ENCODE assay signal across 9 cellular contexts in the genomic region with DNA sequence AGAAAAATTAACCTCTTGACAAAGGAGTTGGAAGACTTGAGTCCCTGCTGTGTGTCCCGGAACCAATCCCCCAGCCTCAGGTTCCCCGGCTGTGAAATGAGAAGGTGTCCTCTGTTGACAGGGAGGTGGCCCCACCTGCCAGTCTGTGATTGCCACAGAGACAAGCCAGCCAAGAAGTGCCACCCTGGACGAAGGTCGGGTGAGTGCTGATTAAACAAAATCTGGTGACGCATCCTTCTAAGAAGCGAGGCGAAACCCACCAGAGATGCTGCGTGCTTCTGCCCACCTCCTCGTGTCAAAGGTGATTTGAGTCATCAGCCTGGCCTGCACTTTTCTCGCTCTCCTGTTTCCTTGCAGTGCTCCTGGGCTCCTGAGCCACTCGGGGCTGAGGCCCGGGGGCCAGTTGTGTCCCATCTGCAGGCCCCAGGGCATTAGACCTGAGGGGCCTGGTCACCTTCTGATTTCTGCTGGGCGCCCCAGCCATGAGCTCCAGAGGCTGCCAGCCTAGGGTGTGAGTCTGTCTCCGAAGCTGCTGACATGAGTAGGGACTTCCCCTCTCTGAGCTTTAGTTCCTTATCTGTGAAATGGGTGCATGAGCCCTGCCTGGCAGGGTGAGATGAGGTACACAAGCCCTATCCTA. TPM values are rescaled to one million over a fixed set of nuclear protein-coding genes. Genes with fewer than 3 reads are reported as not detected.
DNase-seq lines count a peak whose midpoint lies in the region; ATAC-seq and TF ChIP-seq lines count a peak whose summit lies in the region.
"Had no signal": no experiment of that assay in that cellular context is flagged by ENCODE, and none has a peak within 500 bp of the region (broad histone marks: within the 10 kb centered on the region; RNA-seq: fewer than 3 reads in every experiment).

No MANE protein-coding gene starts in this region.

- TF ChIP-seq CTCF in heart left ventricle (IDR thresholded peaks at IDR 0.05) (no peak), fibroblast of lung (conservative IDR thresholded peaks at IDR 0.05 in 1 of 2, IDR thresholded peaks at IDR 0.05 in 1 of 2; ENCODE audit: low read depth in 1 of 2, low read length in 2 of 2) (no peak)

- TF ChIP-seq POLR2A in heart left ventricle (IDR thresholded peaks at IDR 0.05) = no peak

- H3K27me3 ChIP-seq in heart left ventricle (no peaks in the 10 kb centered on the region), fibroblast of lung (ENCODE audit: control insufficient read depth, insufficient read depth, low read length) (no peaks in the 10 kb centered on the region)
- H3K27me3 ChIP-seq: pancreas had no signal

- H3K27ac ChIP-seq in heart left ventricle (peak overlapping the region in 10 of 12 donors; percentile 20 to 88 (median 41)), fibroblast of lung (ENCODE audit: insufficient read depth, low read length) (peak overlapping the region; percentile 94)

- H3K4me2 ChIP-seq in fibroblast of lung (ENCODE audit: extremely low read depth, insufficient read depth, low read length) = peak overlapping the region; percentile 51

- peak in 1 of 5 donors; percentile 60 for DNase-seq in heart left ventricle
- no peak for DNase-seq in Right ventricle myocardium inferior (ENCODE audit: missing footprints)
- DNase-seq in activated CD4-positive, alpha-beta T cell treated with anti-CD3 and anti-CD28 coated beads, Interleukin-2, amount 50 U/mL, for 24 hours (ENCODE audit: low read depth in 1 of 2, low spot score in 1 of 2) = peak; percentile 32 to 45
- DNase-seq in fibroblast of lung (ENCODE audit: low read depth in 2 of 2) = peak; percentile 89 to 96
- DNase-seq in stimulated activated CD4-positive, alpha-beta T cell treated with anti-CD3 and anti-CD28 coated beads, Interleukin-12 subunit alpha, Interleukin-12 subunit beta, amount 100 ng/mL, for 4 hours = peak; percentile 38
- DNase-seq in SHP77 (lab: John Stamatoyannopoulos, UW) = no peak
- DNase-seq in SHP77 treated with DMSO at 0.1 percent for 48 hours (lab: John Stamatoyannopoulos, UW) = no peak

- H4K20me1 ChIP-seq in fibroblast of lung (ENCODE audit: control insufficient read depth, extremely low read depth, insufficient read depth, low read length) = no peaks in the 10 kb centered on the region

- H3K79me2 ChIP-seq in fibroblast of lung (ENCODE audit: control insufficient read depth, insufficient read depth, low read length) = peaks cover 82% of the 10 kb centered on the region

- intact Hi-C loops in heart left ventricle (cut with DNase I) (loop anchor here in 1 of 10 donors (10.0 kb wide), 1 partner anchor 72 kb away; no protein-coding TSS in a partner anchor), Right ventricle myocardium inferior (cut with DNase I) (no loop called here)

- H3K4me1 ChIP-seq in heart left ventricle = peaks cover 14 to 94% (median 62%) of the 10 kb centered on the region in 12 donors
- peaks cover 61% of the 10 kb centered on the region for H3K4me1 ChIP-seq in fibroblast of lung (ENCODE audit: control insufficient read depth, extremely low read depth, insufficient read depth, low read length)

- 80 to 90% (median 85%) methylated on average over 14 of the region's 14 CpGs for WGBS in heart left ventricle, 4 donors

- peak overlapping the region; percentile 51 for H3K9ac ChIP-seq in fibroblast of lung (ENCODE audit: insufficient read depth, low read length)

- H3K9me3 ChIP-seq in heart left ventricle = no peaks in the 10 kb centered on the region
- no peaks in the 10 kb centered on the region for H3K9me3 ChIP-seq in fibroblast of lung (ENCODE audit: control insufficient read depth, insufficient read depth, low read depth, low read length)
- H3K9me3 ChIP-seq: pancreas had no signal

- peak overlapping the region in 1 of 12 donors; percentile 28 for H3K4me3 ChIP-seq in heart left ventricle
- peak overlapping the region in 1 of 4 experiments; percentile 9 for H3K4me3 ChIP-seq in fibroblast of lung (replicated peaks in 1 of 4; ENCODE audit: control extremely low read depth in 1 of 4, insufficient read depth in 1 of 4, low read depth in 3 of 4, low read length in 4 of 4)
- H3K4me3 ChIP-seq: pancreas had no signal

- no peak overlapping the region for H2AFZ ChIP-seq in fibroblast of lung (ENCODE audit: low read length)

- H3K36me3 ChIP-seq in heart left ventricle (peaks cover 0 to 12% (median 0%) of the 10 kb centered on the region in 9 donors), fibroblast of lung (ENCODE audit: control insufficient read depth, insufficient read depth, low read length) (peaks cover 5% of the 10 kb centered on the region)
- H3K36me3 ChIP-seq: pancreas had no signal

- ATAC-seq in heart left ventricle (no peak), Right ventricle myocardium inferior (no peak), HG03108 (IDR thresholded peaks at IDR 0.05; ENCODE audit: unreplicated experiment) (peak; percentile 27)

RNA-seq across cellular contexts. Expression of a gene that starts 28.7 kb away (rescaled TPM):
- 10 to 100 TPM in 2 of 9 donors, 1 to 10 TPM in 7; 5.0 to 42.4 (median 6.8) TPM for total RNA-seq in heart left ventricle
- 1 to 10 TPM; 1.8 to 4.0 TPM for polyA plus RNA-seq in heart left ventricle
- total RNA-seq in Right ventricle myocardium inferior = 10.5 TPM
- total RNA-seq in fibroblast of lung = 64.5 and 71.2 TPM in 2 replicates
- 71.4 and 102 TPM in 2 replicates for polyA plus RNA-seq in fibroblast of lung
- 55.8 and 75.3 TPM in 2 replicates for polyA plus RNA-seq in fibroblast of lung (2012)
- polyA minus RNA-seq in fibroblast of lung (ENCODE audit: low replicate concordance) = 119 and 153 TPM in 2 replicates

Comparison
In these comparisons a context has a peak if more than half of its experiments do, and no peak if none do; other contexts are left out.
1. DNase-seq: peak in activated CD4-positive, alpha-beta T cell treated with anti-CD3 and anti-CD28 coated beads, Interleukin-2, amount 50 U/mL, for 24 hours (2 of 2), fibroblast of lung (2 of 2) and stimulated activated CD4-positive, alpha-beta T cell treated with anti-CD3 and anti-CD28 coated beads, Interleukin-12 subunit alpha, Interleukin-12 subunit beta, amount 100 ng/mL, for 4 hours (single experiment); none in Right ventricle myocardium inferior (single experiment), SHP77 (0 of 2) and SHP77 treated with DMSO at 0.1 percent for 48 hours (single experiment).